In the genomic region with DNA sequence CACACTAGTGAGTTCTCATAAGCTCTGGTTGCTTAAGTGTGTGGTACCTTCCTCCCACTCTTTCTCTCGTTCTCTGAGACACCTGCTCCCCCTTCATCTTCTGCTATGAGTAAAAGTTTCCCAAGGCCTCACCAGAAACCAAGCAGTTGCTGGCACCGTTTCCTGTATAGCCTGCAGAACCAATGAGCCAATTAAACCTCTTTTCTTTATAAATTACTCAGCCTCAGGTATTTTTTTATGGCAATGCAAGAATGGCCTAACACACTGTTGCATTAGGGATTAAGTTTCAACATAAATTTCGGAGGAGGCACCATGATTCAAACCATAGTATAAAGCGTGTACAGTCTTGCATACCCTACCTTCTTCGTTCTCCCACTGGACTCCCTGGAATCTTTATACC, we compare ENCODE assay signal across 19 cellular contexts.
A peak's percentile ranks its signal among the peaks of the same experiment; 100 is the strongest.
DNase-seq lines count a peak whose midpoint lies in the region; ATAC-seq, FAIRE-seq and TF ChIP-seq lines count a peak whose summit lies in the region.
"Had no signal": no experiment of that assay in that cellular context is flagged by ENCODE, and none has a peak within 500 bp of the region (broad histone marks: within the 10 kb centered on the region; RNA-seq: fewer than 3 reads in every experiment).

No MANE protein-coding gene starts in this region.

- ATAC-seq in activated naive CD4-positive, alpha-beta T cell treated with anti-CD3 and anti-CD28 coated beads, Interleukin-2, amount 50 U/mL, for 72 hours = peak; percentile 84 to 97
- no peak for ATAC-seq in HG02798 (IDR thresholded peaks at IDR 0.05; ENCODE audit: poor library complexity, unreplicated experiment)

- H3K4me3 ChIP-seq in epithelial cell of esophagus (ENCODE audit: low read length) = no peak overlapping the region

- FAIRE-seq in RCC 7860 (lab: Jason Lieb, UNC) = no peak
- FAIRE-seq: G401.6, GM12892 had no signal

- CTCF ChIA-PET in activated naive CD4-positive, alpha-beta T cell treated with anti-CD3 and anti-CD28 coated beads, Interleukin-2, amount 10 ng/mL, durations not matched to agents 7 days and 5 days (lab: Charles Lee) = no interaction called here

- no peaks in the 10 kb centered on the region for H3K4me1 Mint-ChIP-seq in activated naive CD4-positive, alpha-beta T cell treated with anti-CD3 and anti-CD28 coated beads, Interleukin-2, amount 10 ng/mL, durations not matched to agents 7 days and 5 days
- H3K4me1 Mint-ChIP-seq in activated T-cell treated with anti-CD3 and anti-CD28 coated beads, Interleukin-2, amount 50 U/mL, for 24 hours (ENCODE audit: low read depth) = peaks cover 19% of the 10 kb centered on the region
- H3K4me1 Mint-ChIP-seq in chondrocyte (ENCODE audit: low read depth) = peaks cover 3% of the 10 kb centered on the region
- H3K4me1 Mint-ChIP-seq: CD4-positive, alpha-beta memory T cell had no signal

- no peak overlapping the region for H3K4me3 Mint-ChIP-seq in activated naive CD4-positive, alpha-beta T cell treated with anti-CD3 and anti-CD28 coated beads, Interleukin-2, amount 10 ng/mL, durations not matched to agents 7 days and 5 days
- no peak overlapping the region for H3K4me3 Mint-ChIP-seq in activated T-cell treated with anti-CD3 and anti-CD28 coated beads, Interleukin-2, amount 50 U/mL, for 24 hours
- H3K4me3 Mint-ChIP-seq in chondrocyte (ENCODE audit: unreplicated experiment) = no peak overlapping the region
- H3K4me3 Mint-ChIP-seq: B cell; CD4-positive, alpha-beta memory T cell had no signal

- peak in 1 of 2 donors; percentile 10 for DNase-seq in activated naive CD4-positive, alpha-beta T cell treated with anti-CD3 and anti-CD28 coated beads, Interleukin-2, amount 50 U/mL, for 72 hours (ENCODE audit: low spot score in 2 of 2)
- DNase-seq in activated naive CD4-positive, alpha-beta T cell treated with anti-CD3 and anti-CD28 coated beads, Interleukin-2, amount 10 ng/mL, durations not matched to agents 7 days and 5 days = no peak
- no peak for DNase-seq in activated T-cell treated with anti-CD3 and anti-CD28 coated beads, Interleukin-2, amount 50 U/mL, for 24 hours
- DNase-seq in epithelial cell of esophagus (ENCODE audit: low read depth) (peak; percentile 92), RCC 7860 (ENCODE audit: low spot score) (no peak), chondrocyte (ENCODE audit: low spot score) (no peak)
- peak; percentile 34 for DNase-seq in stimulated activated CD8-positive, alpha-beta memory T cell treated with anti-CD3 and anti-CD28 coated beads, Interleukin-4, amount 100 ng/mL, for 48 hours
- DNase-seq: CD4-positive, alpha-beta memory T cell; DMS79; HCEC 1CT; Kasumi-1; NCI-H187 treated with DMSO at 0.1 percent for 48 hours; NCI-H2171; NCI-H510A; NCI-H82 had no signal

- TF ChIP-seq CTCF in epithelial cell of esophagus (IDR thresholded peaks at IDR 0.05; ENCODE audit: insufficient read depth, low read depth, low read length, missing control alignments) = no peak
- TF ChIP-seq CTCF in chondrocyte (IDR thresholded peaks at IDR 0.05) = no peak

- peak overlapping the region in 1 of 2 donors; percentile 32 for H3K27ac Mint-ChIP-seq in activated naive CD4-positive, alpha-beta T cell treated with anti-CD3 and anti-CD28 coated beads, Interleukin-2, amount 50 U/mL, for 72 hours
- H3K27ac Mint-ChIP-seq in activated naive CD4-positive, alpha-beta T cell treated with anti-CD3 and anti-CD28 coated beads, Interleukin-2, amount 10 ng/mL, durations not matched to agents 7 days and 5 days = no peak overlapping the region
- H3K27ac Mint-ChIP-seq in activated T-cell treated with anti-CD3 and anti-CD28 coated beads, Interleukin-2, amount 50 U/mL, for 24 hours = peak overlapping the region; percentile 68
- H3K27ac Mint-ChIP-seq in chondrocyte (ENCODE audit: unreplicated experiment) = no peak overlapping the region
- H3K27ac Mint-ChIP-seq: B cell; CD4-positive, alpha-beta memory T cell had no signal

- H3K9me3 Mint-ChIP-seq in activated naive CD4-positive, alpha-beta T cell treated with anti-CD3 and anti-CD28 coated beads, Interleukin-2, amount 50 U/mL, for 72 hours = peaks cover 18 to 30% of the 10 kb centered on the region in 2 donors
- H3K9me3 Mint-ChIP-seq in activated naive CD4-positive, alpha-beta T cell treated with anti-CD3 and anti-CD28 coated beads, Interleukin-2, amount 10 ng/mL, durations not matched to agents 7 days and 5 days = peaks cover 4% of the 10 kb centered on the region
- peaks cover 19% of the 10 kb centered on the region for H3K9me3 Mint-ChIP-seq in activated T-cell treated with anti-CD3 and anti-CD28 coated beads, Interleukin-2, amount 50 U/mL, for 24 hours
- H3K9me3 Mint-ChIP-seq in chondrocyte (ENCODE audit: low read depth) = peaks cover 8% of the 10 kb centered on the region

- H3K27me3 Mint-ChIP-seq in activated naive CD4-positive, alpha-beta T cell treated with anti-CD3 and anti-CD28 coated beads, Interleukin-2, amount 10 ng/mL, durations not matched to agents 7 days and 5 days = peaks cover 4% of the 10 kb centered on the region
- H3K27me3 Mint-ChIP-seq in activated T-cell treated with anti-CD3 and anti-CD28 coated beads, Interleukin-2, amount 50 U/mL, for 24 hours = peaks cover 9% of the 10 kb centered on the region
- no peaks in the 10 kb centered on the region for H3K27me3 Mint-ChIP-seq in chondrocyte (ENCODE audit: low read depth)
- H3K27me3 Mint-ChIP-seq: B cell had no signal

- H3K36me3 Mint-ChIP-seq in activated naive CD4-positive, alpha-beta T cell treated with anti-CD3 and anti-CD28 coated beads, Interleukin-2, amount 50 U/mL, for 72 hours = peaks cover 9 to 23% of the 10 kb centered on the region in 2 donors
- no peaks in the 10 kb centered on the region for H3K36me3 Mint-ChIP-seq in activated naive CD4-positive, alpha-beta T cell treated with anti-CD3 and anti-CD28 coated beads, Interleukin-2, amount 10 ng/mL, durations not matched to agents 7 days and 5 days
- no peaks in the 10 kb centered on the region for H3K36me3 Mint-ChIP-seq in activated T-cell treated with anti-CD3 and anti-CD28 coated beads, Interleukin-2, amount 50 U/mL, for 24 hours (ENCODE audit: low read depth)
- no peaks in the 10 kb centered on the region for H3K36me3 Mint-ChIP-seq in chondrocyte (ENCODE audit: low read depth)
- H3K36me3 Mint-ChIP-seq: CD4-positive, alpha-beta memory T cell had no signal

Comparison
In these comparisons a context has a peak if more than half of its experiments do, and no peak if none do; other contexts are left out.
1. DNase-seq: peak in epithelial cell of esophagus (single experiment) and stimulated activated CD8-positive, alpha-beta memory T cell treated with anti-CD3 and anti-CD28 coated beads, Interleukin-4, amount 100 ng/mL, for 48 hours (single experiment); none in activated naive CD4-positive, alpha-beta T cell treated with anti-CD3 and anti-CD28 coated beads, Interleukin-2, amount 10 ng/mL, durations not matched to agents 7 days and 5 days (single experiment), activated T-cell treated with anti-CD3 and anti-CD28 coated beads, Interleukin-2, amount 50 U/mL, for 24 hours (single experiment), RCC 7860 (single experiment) and chondrocyte (single experiment).